Comparison of ENCODE assay signal across 13 cellular contexts in genomic region chr14:69137456-69138188, GRCh38. TPM values are rescaled to one million over a fixed set of nuclear protein-coding genes. Genes with fewer than 3 reads are reported as not detected.
DNase-seq lines count a peak whose midpoint lies in the region; ATAC-seq and TF ChIP-seq lines count a peak whose summit lies in the region.
"Had no signal": no experiment of that assay in that cellular context is flagged by ENCODE, and none has a peak within 500 bp of the region (broad histone marks: within the 10 kb centered on the region; RNA-seq: fewer than 3 reads in every experiment).

No MANE protein-coding gene starts in this region.

- H3K36me3 ChIP-seq in Karpas-422 (ENCODE audit: insufficient read depth, low read length): peaks cover 10% of the 10 kb centered on the region
- H3K36me3 ChIP-seq in PC-9 (ENCODE audit: low read depth): no peaks in the 10 kb centered on the region
- H3K36me3 ChIP-seq: upper lobe of right lung had no signal

- H3K27me3 Mint-ChIP-seq in activated naive CD4-positive, alpha-beta T cell treated with anti-CD3 and anti-CD28 coated beads for 36 hours (ENCODE audit: low read depth): no peaks in the 10 kb centered on the region
- no peaks in the 10 kb centered on the region for H3K27me3 Mint-ChIP-seq in T-helper 17 cell

- TF ChIP-seq CTCF in foreskin keratinocyte (conservative IDR thresholded peaks at IDR 0.05): no peak
- no peak for TF ChIP-seq CTCF in PC-9 (conservative IDR thresholded peaks at IDR 0.05)

- BruUV-seq in PC-9 (replicated peaks; lab: Mats Ljungman, UMichigan): no TSS peak

- peaks cover 66% of the 10 kb centered on the region for H3K4me1 Mint-ChIP-seq in activated naive CD4-positive, alpha-beta T cell treated with anti-CD3 and anti-CD28 coated beads for 36 hours (ENCODE audit: low read depth)
- peaks cover 39% of the 10 kb centered on the region for H3K4me1 Mint-ChIP-seq in T-helper 17 cell
- H3K4me1 Mint-ChIP-seq in stimulated activated effector memory CD8-positive, alpha-beta T cell treated with anti-CD3 and anti-CD28 coated beads, Interleukin-12 subunit alpha, Interleukin-12 subunit beta, amount 100 ng/mL, for 72 hours: peaks cover 50% of the 10 kb centered on the region

- DNase-seq in activated naive CD4-positive, alpha-beta T cell treated with anti-CD3 and anti-CD28 coated beads for 36 hours: peak; percentile 38
- no peak for DNase-seq in activated naive CD4-positive, alpha-beta T cell treated with Interleukin-2 at 50 U/mL for 16 hours
- DNase-seq in T-helper 17 cell: no peak
- no peak for DNase-seq in foreskin keratinocyte
- DNase-seq in stimulated activated effector memory CD8-positive, alpha-beta T cell treated with anti-CD3 and anti-CD28 coated beads, Interleukin-12 subunit alpha, Interleukin-12 subunit beta, amount 100 ng/mL, for 72 hours (ENCODE audit: low spot score in 2 of 2): no peak
- DNase-seq in Karpas-422: no peak
- DNase-seq in HCEC 1CT: no peak
- DNase-seq in PC-9: no peak
- DNase-seq: AML-193, GDM1, NCI-H1694 treated with DMSO at 0.1 percent for 48 hours, upper lobe of right lung had no signal

- peak overlapping the region; percentile 33 for H3K27ac Mint-ChIP-seq in activated naive CD4-positive, alpha-beta T cell treated with anti-CD3 and anti-CD28 coated beads for 36 hours
- peak overlapping the region; percentile 67 for H3K27ac Mint-ChIP-seq in T-helper 17 cell
- H3K27ac Mint-ChIP-seq in stimulated activated effector memory CD8-positive, alpha-beta T cell treated with anti-CD3 and anti-CD28 coated beads, Interleukin-12 subunit alpha, Interleukin-12 subunit beta, amount 100 ng/mL, for 72 hours: peak overlapping the region; percentile 26
- H3K27ac Mint-ChIP-seq: activated T-helper 2 cell treated with anti-CD3 and anti-CD28 coated beads, Interferon-gamma antibody, Interleukin-2, Interleukin-4, amounts not matched to agents 10 μg/mL and 5 μg/mL and 100 μg/mL, durations not matched to agents 14 hours and 24 hours and 36 hours had no signal

- no peak for ATAC-seq in T-helper 17 cell
- peak; percentile 48 for ATAC-seq in foreskin keratinocyte
- ATAC-seq in stimulated activated effector memory CD8-positive, alpha-beta T cell treated with anti-CD3 and anti-CD28 coated beads, Interleukin-12 subunit alpha, Interleukin-12 subunit beta, amount 100 ng/mL, for 72 hours: peak; percentile 96

- intact Hi-C loops in activated naive CD4-positive, alpha-beta T cell treated with anti-CD3 and anti-CD28 coated beads for 36 hours (cut with micrococcal nuclease): no loop called here
- intact Hi-C loops in PC-9 (cut with micrococcal nuclease; ENCODE audit: unreplicated experiment): no loop called here

- H3K9me2 ChIP-seq in Karpas-422 (replicated peaks; ENCODE audit: insufficient read depth, low read length) (no peaks in the 10 kb centered on the region), PC-9 (ENCODE audit: insufficient read depth) (no peaks in the 10 kb centered on the region)

- H3K9me3 ChIP-seq in T-helper 17 cell (ENCODE audit: control insufficient read depth, low read length, poor library complexity, severe bottlenecking) (no peaks in the 10 kb centered on the region), Karpas-422 (ENCODE audit: low read length) (no peaks in the 10 kb centered on the region), PC-9 (ENCODE audit: insufficient read depth, low read depth) (no peaks in the 10 kb centered on the region)
- H3K9me3 ChIP-seq: upper lobe of right lung had no signal

- peaks cover 16% of the 10 kb centered on the region; the same call in 1 of the 2 replicates for H3F3A ChIP-seq in PC-9 (ENCODE audit: insufficient read depth, low read depth)

- no peak overlapping the region for H3K27ac ChIP-seq in foreskin keratinocyte
- H3K27ac ChIP-seq in Karpas-422 (ENCODE audit: low read length): no peak overlapping the region
- H3K27ac ChIP-seq in PC-9: no peak overlapping the region

- H3K4me1 ChIP-seq in foreskin keratinocyte: peaks cover 27% of the 10 kb centered on the region
- H3K4me1 ChIP-seq in Karpas-422 (ENCODE audit: low read length): peaks cover 8% of the 10 kb centered on the region
- H3K4me1 ChIP-seq in PC-9 (replicated peaks; ENCODE audit: insufficient read depth): peaks cover 20% of the 10 kb centered on the region

- H3K9ac ChIP-seq in Karpas-422 (ENCODE audit: low read length): no peak overlapping the region

- H3K9me3 Mint-ChIP-seq in activated naive CD4-positive, alpha-beta T cell treated with anti-CD3 and anti-CD28 coated beads for 36 hours: no peaks in the 10 kb centered on the region
- no peaks in the 10 kb centered on the region for H3K9me3 Mint-ChIP-seq in stimulated activated effector memory CD8-positive, alpha-beta T cell treated with anti-CD3 and anti-CD28 coated beads, Interleukin-12 subunit alpha, Interleukin-12 subunit beta, amount 100 ng/mL, for 72 hours
- H3K9me3 Mint-ChIP-seq: activated T-helper 2 cell treated with anti-CD3 and anti-CD28 coated beads, Interferon-gamma antibody, Interleukin-2, Interleukin-4, amounts not matched to agents 10 μg/mL and 5 μg/mL and 100 μg/mL, durations not matched to agents 14 hours and 24 hours and 36 hours had no signal

- H2AFZ ChIP-seq in Karpas-422 (ENCODE audit: low read length) (no peak overlapping the region), PC-9 (no peak overlapping the region)

- POLR2A ChIA-PET in PC-9 (lab: Charles Lee; ENCODE audit: unreplicated experiment): interaction anchor here (0.7 kb wide), 1 partner anchor 121 kb away, joined by 5 read pairs; no protein-coding TSS in a partner anchor

- H3K4me3 ChIP-seq in Karpas-422 (ENCODE audit: low read length): no peak overlapping the region
- no peak overlapping the region for H3K4me3 ChIP-seq in PC-9
- H3K4me3 ChIP-seq: upper lobe of right lung had no signal

- H3K4me3 Mint-ChIP-seq in activated naive CD4-positive, alpha-beta T cell treated with anti-CD3 and anti-CD28 coated beads for 36 hours: no peak overlapping the region
- no peak overlapping the region for H3K4me3 Mint-ChIP-seq in T-helper 17 cell
- H3K4me3 Mint-ChIP-seq in stimulated activated effector memory CD8-positive, alpha-beta T cell treated with anti-CD3 and anti-CD28 coated beads, Interleukin-12 subunit alpha, Interleukin-12 subunit beta, amount 100 ng/mL, for 72 hours: peak overlapping the region; percentile 5

- H3K4me2 ChIP-seq in Karpas-422 (ENCODE audit: low read depth, low read length, poor library complexity, severe bottlenecking) (no peak overlapping the region), PC-9 (no peak overlapping the region)

- H4K20me1 ChIP-seq in Karpas-422 (ENCODE audit: insufficient read depth, low read depth, low read length) (no peaks in the 10 kb centered on the region), PC-9 (ENCODE audit: insufficient read depth) (peaks cover 4% of the 10 kb centered on the region; the same call in 1 of the 2 replicates)

- H3K79me2 ChIP-seq in Karpas-422 (ENCODE audit: low read length) (peaks cover 98% of the 10 kb centered on the region), PC-9 (ENCODE audit: low read depth) (peaks cover 26% of the 10 kb centered on the region)

- no peaks in the 10 kb centered on the region for H3K27me3 ChIP-seq in foreskin keratinocyte
- no peaks in the 10 kb centered on the region for H3K27me3 ChIP-seq in Karpas-422 (ENCODE audit: low read length)
- H3K27me3 ChIP-seq in PC-9 (ENCODE audit: insufficient read depth, low read depth): no peaks in the 10 kb centered on the region
- H3K27me3 ChIP-seq: upper lobe of right lung had no signal

- CTCF ChIA-PET in activated naive CD4-positive, alpha-beta T cell treated with anti-CD3 and anti-CD28 coated beads for 36 hours (lab: Charles Lee): interaction anchor here (0.6 to 3.7 kb wide), 4 partner anchors 7 to 284 kb away, joined by 3 to 21 read pairs (median 5); no protein-coding TSS in a partner anchor
- CTCF ChIA-PET in PC-9 (lab: Charles Lee): no interaction called here

- no peaks in the 10 kb centered on the region for H3K36me3 Mint-ChIP-seq in activated naive CD4-positive, alpha-beta T cell treated with anti-CD3 and anti-CD28 coated beads for 36 hours (ENCODE audit: low read depth)
- no peaks in the 10 kb centered on the region for H3K36me3 Mint-ChIP-seq in T-helper 17 cell (ENCODE audit: low read depth)
- peaks cover 15% of the 10 kb centered on the region for H3K36me3 Mint-ChIP-seq in stimulated activated effector memory CD8-positive, alpha-beta T cell treated with anti-CD3 and anti-CD28 coated beads, Interleukin-12 subunit alpha, Interleukin-12 subunit beta, amount 100 ng/mL, for 72 hours

RNA-seq across cellular contexts. Expression of gene DCAF5, which starts 15.3 kb away (rescaled TPM):
- total RNA-seq in activated naive CD4-positive, alpha-beta T cell treated with anti-CD3 and anti-CD28 coated beads for 36 hours: 10 to 100 TPM; 34.5 to 35.1 TPM
- total RNA-seq in T-helper 17 cell (10 to 100 TPM; 55.0 to 61.6 TPM), foreskin keratinocyte (21.3 and 23.5 TPM in 2 replicates), PC-9 (2021) (26.2 and 29.1 TPM in 2 replicates)
- polyA plus RNA-seq in foreskin keratinocyte: 9.5 and 9.8 TPM in 2 replicates
- total RNA-seq in Karpas-422 (2014; rRNA removed; shearing (Covaris generic); ENCODE audit: low replicate concordance): 39.8 and 45.5 TPM in 2 replicates

RNA-seq across cellular contexts. Expression of gene EXD2, which starts 53.7 kb away (rescaled TPM):
- 10 to 100 TPM; 11.8 to 12.7 TPM for total RNA-seq in activated naive CD4-positive, alpha-beta T cell treated with anti-CD3 and anti-CD28 coated beads for 36 hours
- total RNA-seq in T-helper 17 cell (1 to 10 TPM; 4.6 to 5.1 TPM), foreskin keratinocyte (15.7 and 18.0 TPM in 2 replicates), PC-9 (2021) (21.4 and 25.5 TPM in 2 replicates)
- polyA plus RNA-seq in foreskin keratinocyte: 8.9 and 9.4 TPM in 2 replicates
- 12.6 and 21.3 TPM in 2 replicates for total RNA-seq in Karpas-422 (2014; rRNA removed; shearing (Covaris generic); ENCODE audit: low replicate concordance)
